In genomic region chr3:59277201-59277600, GRCh38 we compare ENCODE assay signal across 8 cellular contexts.
"Had no signal": no experiment of that assay in that cellular context is flagged by ENCODE, and none has a peak within 500 bp of the region (broad histone marks: within the 10 kb centered on the region; RNA-seq: fewer than 3 reads in every experiment).

No MANE protein-coding gene starts in this region.

- H3K4me3 Mint-ChIP-seq: HFFc6 had no signal

- H3K9me3 ChIP-seq: HAP-1 had no signal

- H3K27ac Mint-ChIP-seq: HFFc6 had no signal

- H3K36me3 ChIP-seq: HAP-1 had no signal

- H2AFZ ChIP-seq: GM23248 had no signal

- H3K4me3 ChIP-seq: GM23248, HAP-1, K562 had no signal

- H3K4me1 ChIP-seq: HAP-1 had no signal

- ATAC-seq: HCT116, K562 had no signal

- H3K9ac ChIP-seq: GM23248 had no signal

- H3K27ac ChIP-seq: GM23248 had no signal

- DNase-seq: GM23248, GOT3, H7, HFFc6, IMR-90 had no signal
